In the genomic region with DNA sequence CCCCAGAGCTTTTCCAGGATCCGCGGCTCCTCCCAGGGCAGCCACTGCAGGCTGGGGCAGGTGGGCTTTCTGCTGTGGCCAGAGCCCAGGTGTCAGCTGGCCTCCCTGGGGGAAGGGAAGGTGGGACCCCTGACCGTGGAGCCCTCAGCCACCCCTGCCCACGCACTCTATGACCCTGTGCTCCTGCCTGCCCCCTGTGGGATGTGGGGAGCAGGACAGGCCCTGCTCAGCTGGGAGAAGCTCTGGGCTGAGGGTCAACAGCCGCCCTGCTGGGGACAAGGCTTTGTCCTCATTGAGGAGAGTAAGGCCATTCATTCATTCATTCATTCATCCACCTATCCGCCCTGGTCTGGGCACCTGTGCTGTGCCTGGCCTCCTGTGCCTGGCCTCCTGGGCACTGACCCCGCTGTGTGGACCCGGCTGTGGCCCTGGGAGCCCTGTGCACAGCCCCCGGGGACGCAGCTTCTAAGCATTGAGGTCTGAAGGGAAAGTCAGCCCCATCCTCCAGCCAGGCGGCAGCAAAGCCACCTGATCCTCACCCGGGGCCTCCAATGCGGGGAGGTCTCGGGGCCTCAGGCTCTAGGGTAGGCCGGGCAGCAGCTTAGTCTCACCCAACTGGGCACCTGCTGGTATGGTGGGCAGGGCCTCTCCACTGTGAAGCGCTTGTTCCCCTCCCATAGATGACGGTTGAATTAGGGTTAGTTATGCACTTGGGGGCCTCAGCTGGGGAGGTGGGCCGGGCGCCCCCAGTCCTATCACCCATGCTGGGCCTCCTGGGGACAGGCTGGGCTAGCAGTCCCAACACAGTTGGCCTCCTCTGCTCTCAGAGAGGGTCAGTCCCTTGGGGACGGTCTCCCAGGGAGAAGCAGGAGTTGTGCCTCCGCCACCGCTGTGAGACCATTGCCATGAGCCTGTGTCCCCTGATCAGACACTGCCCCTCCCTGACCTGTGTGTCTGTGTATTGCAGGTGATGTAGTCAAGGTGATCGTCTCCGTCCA, we compare ENCODE assay signal across 1 cellular context.
TF ChIP-seq lines count a peak whose summit lies in the region.

No MANE protein-coding gene starts in this region.

TF ChIP-seq in GM12878, 131 proteins besides CTCF, POLR2A, EP300 and RAD21:
- TF ChIP-seq FOXK2 (IDR thresholded peaks at IDR 0.05), result no peak
- peak in 1 of 2 experiments; percentile 57; a peak in 1 of 3 replicates for TF ChIP-seq EGR1 (IDR thresholded peaks at IDR 0.05; ENCODE audit: borderline replicate concordance in 1 of 2, low read depth in 2 of 2, low read length in 2 of 2)
- 0 out of 2 replicates have a peak, but pooled peaks have one; percentile 46 for TF ChIP-seq NR2F1 (conservative IDR thresholded peaks at IDR 0.05)
